In genomic region chr16:55203570-55203969, GRCh38 we compare ENCODE assay signal across 24 cellular contexts.
"Had no signal": no experiment of that assay in that cellular context is flagged by ENCODE, and none has a peak within 500 bp of the region (broad histone marks: within the 10 kb centered on the region; RNA-seq: fewer than 3 reads in every experiment).

No MANE protein-coding gene starts in this region.

- H3K27me3 ChIP-seq: right lobe of liver, tibial artery had no signal

- H3K27me3 Mint-ChIP-seq: dendritic cell treated with granulocyte-macrophage colony-stimulating factor and Interleukin-4, amounts not matched to agents 40 ng/mL and 50 ng/mL, for 4 days; memory B cell had no signal

- H3K9me3 Mint-ChIP-seq: activated naive CD4-positive, alpha-beta T cell treated with anti-CD3 and anti-CD28 coated beads, Interleukin-2, amount 50 U/mL, for 24 hours; activated T-helper 1 cell treated with anti-CD3 and anti-CD28 coated beads, Interleukin-12 subunit alpha, Interleukin-12 subunit beta, Interleukin-2, Interleukin-4 antibody, amounts not matched to agents 30 ng/mL and 10 ng/mL and 1 ng/mL, durations not matched to agents 14 hours and 24 hours and 36 hours had no signal

- H3K4me1 Mint-ChIP-seq: activated naive CD4-positive, alpha-beta T cell treated with anti-CD3 and anti-CD28 coated beads, Interleukin-2, amount 50 U/mL, for 24 hours; memory B cell; stimulated activated effector memory CD8-positive, alpha-beta T cell treated with anti-CD3 and anti-CD28 coated beads, Interleukin-12 subunit alpha, Interleukin-12 subunit beta, amount 100 ng/mL, for 72 hours; stimulated activated naive CD8-positive, alpha-beta T cell treated with anti-CD3 and anti-CD28 coated beads, Interleukin-15, amount 100 ng/mL, for 72 hours had no signal

- DNase-seq: activated CD4-positive, alpha-beta T cell treated with anti-CD3 and anti-CD28 coated beads for 1 hour; activated CD4-positive, alpha-beta T cell treated with anti-CD3 and anti-CD28 coated beads, Interleukin-2, amount 50 U/mL, for 1 hour; activated CD8-positive, alpha-beta T cell treated with anti-CD3 and anti-CD28 coated beads, Interleukin-2, amount 10 ng/mL, durations not matched to agents 7 days and 5 days; activated gamma-delta T cell treated with Interleukin-2 at 50 U/mL for 16 hours; anterior cingulate cortex; effector CD8-positive, alpha-beta T cell; erythroblast; foreskin fibroblast; heart right ventricle; islet precursor cell; left cardiac atrium; nucleus accumbens; right lobe of liver; stimulated activated CD4-positive, alpha-beta T cell treated with anti-CD3 and anti-CD28 coated beads, Interleukin-1b, Interleukin-23, amount 100 ng/mL, for 48 hours; stimulated activated naive CD8-positive, alpha-beta T cell treated with anti-CD3 and anti-CD28 coated beads, Interleukin-15, amount 100 ng/mL, for 72 hours; tibial artery; WERI-Rb-1 had no signal

- H3K36me3 Mint-ChIP-seq: activated naive CD4-positive, alpha-beta T cell treated with anti-CD3 and anti-CD28 coated beads, Interleukin-2, amount 50 U/mL, for 24 hours; brain; memory B cell; stimulated activated effector memory CD8-positive, alpha-beta T cell treated with anti-CD3 and anti-CD28 coated beads, Interleukin-12 subunit alpha, Interleukin-12 subunit beta, amount 100 ng/mL, for 72 hours had no signal

- H3K4me3 Mint-ChIP-seq: activated CD8-positive, alpha-beta T cell treated with anti-CD3 and anti-CD28 coated beads, Interleukin-2, amount 10 ng/mL, durations not matched to agents 7 days and 5 days; activated naive CD4-positive, alpha-beta T cell treated with anti-CD3 and anti-CD28 coated beads, Interleukin-2, amount 50 U/mL, for 24 hours; activated T-helper 1 cell treated with anti-CD3 and anti-CD28 coated beads, Interleukin-12 subunit alpha, Interleukin-12 subunit beta, Interleukin-2, Interleukin-4 antibody, amounts not matched to agents 30 ng/mL and 10 ng/mL and 1 ng/mL, durations not matched to agents 14 hours and 24 hours and 36 hours; brain; dendritic cell treated with granulocyte-macrophage colony-stimulating factor and Interleukin-4, amounts not matched to agents 40 ng/mL and 50 ng/mL, for 4 days; memory B cell; stimulated activated effector memory CD8-positive, alpha-beta T cell treated with anti-CD3 and anti-CD28 coated beads, Interleukin-12 subunit alpha, Interleukin-12 subunit beta, amount 100 ng/mL, for 72 hours; stimulated activated naive CD8-positive, alpha-beta T cell treated with anti-CD3 and anti-CD28 coated beads, Interleukin-15, amount 100 ng/mL, for 72 hours had no signal

- ATAC-seq: activated CD8-positive, alpha-beta T cell treated with anti-CD3 and anti-CD28 coated beads, Interleukin-2, amount 10 ng/mL, durations not matched to agents 7 days and 5 days; heart right ventricle; left cardiac atrium; right lobe of liver; stimulated activated effector memory CD8-positive, alpha-beta T cell treated with anti-CD3 and anti-CD28 coated beads, Interleukin-12 subunit alpha, Interleukin-12 subunit beta, amount 100 ng/mL, for 72 hours; stimulated activated naive CD8-positive, alpha-beta T cell treated with anti-CD3 and anti-CD28 coated beads, Interleukin-15, amount 100 ng/mL, for 72 hours had no signal

- H3K27ac Mint-ChIP-seq: activated CD8-positive, alpha-beta T cell treated with anti-CD3 and anti-CD28 coated beads, Interleukin-2, amount 10 ng/mL, durations not matched to agents 7 days and 5 days; activated naive CD4-positive, alpha-beta T cell treated with anti-CD3 and anti-CD28 coated beads, Interleukin-2, amount 50 U/mL, for 24 hours; activated T-helper 1 cell treated with anti-CD3 and anti-CD28 coated beads, Interleukin-12 subunit alpha, Interleukin-12 subunit beta, Interleukin-2, Interleukin-4 antibody, amounts not matched to agents 30 ng/mL and 10 ng/mL and 1 ng/mL, durations not matched to agents 14 hours and 24 hours and 36 hours; brain; dendritic cell treated with granulocyte-macrophage colony-stimulating factor and Interleukin-4, amounts not matched to agents 40 ng/mL and 50 ng/mL, for 4 days; memory B cell; stimulated activated effector memory CD8-positive, alpha-beta T cell treated with anti-CD3 and anti-CD28 coated beads, Interleukin-12 subunit alpha, Interleukin-12 subunit beta, amount 100 ng/mL, for 72 hours; stimulated activated naive CD8-positive, alpha-beta T cell treated with anti-CD3 and anti-CD28 coated beads, Interleukin-15, amount 100 ng/mL, for 72 hours had no signal

- H3K36me3 ChIP-seq: heart right ventricle, right lobe of liver, tibial artery, WERI-Rb-1 had no signal

- H3K4me3 ChIP-seq: heart right ventricle, right lobe of liver, skin epidermis, tibial artery had no signal
